ENCODE assay signal across 6 cellular contexts in genomic region chr17:75110307-75110937, GRCh38. TPM values are rescaled to one million over a fixed set of nuclear protein-coding genes. Genes with fewer than 3 reads are reported as not detected.
DNase-seq lines count a peak whose midpoint lies in the region; ATAC-seq and TF ChIP-seq lines count a peak whose summit lies in the region.

No MANE protein-coding gene starts in this region.

- H3K9me3 Mint-ChIP-seq in dendritic cell treated with granulocyte-macrophage colony-stimulating factor and Interleukin-4, amounts not matched to agents 40 ng/mL and 50 ng/mL, for 4 days = no peaks in the 10 kb centered on the region
- H3K9me3 Mint-ChIP-seq in progenitor cell of endocrine pancreas (ENCODE audit: low read depth) = no peaks in the 10 kb centered on the region

- intact Hi-C loops in dendritic cell treated with granulocyte-macrophage colony-stimulating factor and Interleukin-4, amounts not matched to agents 40 ng/mL and 50 ng/mL, for 4 days (cut with micrococcal nuclease) = loop anchor here (5.0 kb wide), 1 partner anchor 33 kb away; no protein-coding TSS in a partner anchor

- H3K4me1 Mint-ChIP-seq in dendritic cell treated with granulocyte-macrophage colony-stimulating factor and Interleukin-4, amounts not matched to agents 40 ng/mL and 50 ng/mL, for 4 days (ENCODE audit: low read depth) = peaks cover 56% of the 10 kb centered on the region
- peaks cover 15% of the 10 kb centered on the region for H3K4me1 Mint-ChIP-seq in progenitor cell of endocrine pancreas (ENCODE audit: low read depth)

- DNase-seq in NOMO-1 (lab: John Stamatoyannopoulos, UW; ENCODE audit: unreplicated experiment in 2 of 2) = peak; percentile 24 to 43
- no peak for DNase-seq in NOMO-1 treated with dmso at 0.1 percent for 144 hours (lab: John Stamatoyannopoulos, UW; ENCODE audit: unreplicated experiment)
- DNase-seq in progenitor cell of endocrine pancreas (ENCODE audit: low spot score, unreplicated experiment) = no peak
- DNase-seq in pons (ENCODE audit: low spot score) = no peak

- peaks cover 48% of the 10 kb centered on the region for H3K36me3 Mint-ChIP-seq in dendritic cell treated with granulocyte-macrophage colony-stimulating factor and Interleukin-4, amounts not matched to agents 40 ng/mL and 50 ng/mL, for 4 days (ENCODE audit: low read depth)
- H3K36me3 Mint-ChIP-seq in progenitor cell of endocrine pancreas (ENCODE audit: insufficient read depth) = peaks cover 10% of the 10 kb centered on the region

- peak overlapping the region; percentile 88 for H3K27ac Mint-ChIP-seq in dendritic cell treated with granulocyte-macrophage colony-stimulating factor and Interleukin-4, amounts not matched to agents 40 ng/mL and 50 ng/mL, for 4 days
- peak overlapping the region; percentile 84 for H3K27ac Mint-ChIP-seq in progenitor cell of endocrine pancreas

- TF ChIP-seq CTCF in progenitor cell of endocrine pancreas (IDR thresholded peaks at IDR 0.05; ENCODE audit: unreplicated experiment) = no peak

- peak overlapping the region; percentile 87 for H3K4me3 Mint-ChIP-seq in dendritic cell treated with granulocyte-macrophage colony-stimulating factor and Interleukin-4, amounts not matched to agents 40 ng/mL and 50 ng/mL, for 4 days
- peak overlapping the region; percentile 86 for H3K4me3 Mint-ChIP-seq in progenitor cell of endocrine pancreas (ENCODE audit: low read depth)

- ATAC-seq in HG02973 (IDR thresholded peaks at IDR 0.05; ENCODE audit: unreplicated experiment) = no peak

- H3K27me3 Mint-ChIP-seq in dendritic cell treated with granulocyte-macrophage colony-stimulating factor and Interleukin-4, amounts not matched to agents 40 ng/mL and 50 ng/mL, for 4 days = peaks cover 14% of the 10 kb centered on the region
- H3K27me3 Mint-ChIP-seq in progenitor cell of endocrine pancreas = peaks cover 9% of the 10 kb centered on the region

RNA-seq across cellular contexts. Expression of gene ARMC7, which starts 0.7 kb away (rescaled TPM):
- 16.7 and 16.9 TPM in 2 replicates for total RNA-seq in progenitor cell of endocrine pancreas

RNA-seq across cellular contexts. Expression of gene NT5C, which starts 21.1 kb away (rescaled TPM):
- 53.3 and 58.8 TPM in 2 replicates for total RNA-seq in progenitor cell of endocrine pancreas

RNA-seq across cellular contexts. Expression of gene SLC16A5, which starts 22.7 kb away (rescaled TPM):
- total RNA-seq in progenitor cell of endocrine pancreas = 16.0 and 16.9 TPM in 2 replicates

RNA-seq across cellular contexts. Expression of gene JPT1, which starts 43.9 kb away (rescaled TPM):
- total RNA-seq in progenitor cell of endocrine pancreas = 202 TPM in 2 replicates

Comparison
In these comparisons a context has a peak if more than half of its experiments do, and no peak if none do; other contexts are left out.
1. DNase-seq: peak in NOMO-1 (2 of 2); none in NOMO-1 treated with dmso at 0.1 percent for 144 hours (single experiment), progenitor cell of endocrine pancreas (single experiment) and pons (single experiment).